In the genomic region with DNA sequence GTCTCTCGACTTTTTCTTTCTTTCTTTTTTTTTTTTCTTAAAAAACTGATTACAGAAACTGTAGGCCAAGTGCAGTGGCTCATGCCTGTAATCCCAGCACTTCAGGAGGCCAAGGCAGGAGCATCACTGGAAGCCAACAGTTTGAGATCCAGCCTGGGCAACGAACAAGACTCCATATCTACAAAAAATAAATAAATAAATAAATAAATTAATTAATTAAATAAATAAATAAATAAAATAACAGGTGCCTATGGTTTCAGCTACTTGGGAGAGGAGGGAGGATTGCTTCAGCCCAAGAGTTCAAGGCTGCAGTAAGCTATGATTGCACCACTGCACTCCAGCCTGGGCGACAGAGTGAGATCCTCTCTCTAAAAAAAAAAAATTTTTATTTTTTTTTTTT, we compare ENCODE assay signal across 1 cellular context. TPM values are rescaled to one million over a fixed set of nuclear protein-coding genes. Genes with fewer than 3 reads are reported as not detected.
"Had no signal": no experiment of that assay in that cellular context is flagged by ENCODE, and none has a peak within 500 bp of the region (broad histone marks: within the 10 kb centered on the region; RNA-seq: fewer than 3 reads in every experiment).

No MANE protein-coding gene starts in this region.

RNA-seq across cellular contexts. Expression of a gene that starts 42.6 kb away (rescaled TPM):
- total RNA-seq: T-helper 1 cell treated with Interleukin-12 subunit alpha and Interleukin-12 subunit beta and Interleukin-4 antibody, amounts not matched to agents 30 ng/mL and 1 ng/mL, for 36 hours had no signal
